Comparison of ENCODE assay signal across 8 cellular contexts in genomic region chr1:202410854-202411357, GRCh38.
A peak's percentile ranks its signal among the peaks of the same experiment; 100 is the strongest.
DNase-seq lines count a peak whose midpoint lies in the region; FAIRE-seq and TF ChIP-seq lines count a peak whose summit lies in the region.
"Not testable (repeated sequence)": the region's sequence is repeated elsewhere in the genome, so short reads cannot be mapped to it uniquely, and the experiment has no call there.

No MANE protein-coding gene starts in this region.

- not testable (repeated sequence) for H3K4me1 ChIP-seq in mesenchymal stem cell (ENCODE audit: control insufficient read depth, insufficient read depth, low read depth, low read length)
- peaks cover 6 to 18% (median 17%) of the 10 kb centered on the region in 3 donors for H3K4me1 ChIP-seq in skeletal muscle tissue (ENCODE audit: control insufficient read depth in 3 of 3, insufficient read depth in 3 of 3, low read length in 3 of 3)

- H3K27me3 ChIP-seq in WERI-Rb-1 (ENCODE audit: insufficient read depth, low read depth, severe bottlenecking); mesenchymal stem cell (ENCODE audit: control insufficient read depth in 1 of 2, insufficient read depth in 1 of 2, low read length in 2 of 2); skeletal muscle tissue (ENCODE audit: control insufficient read depth in 3 of 3, insufficient read depth in 3 of 3, low read length in 3 of 3): not testable (repeated sequence)

- H3K9ac ChIP-seq in mesenchymal stem cell (ENCODE audit: low read length) (peak overlapping the region; percentile 66), skeletal muscle tissue (ENCODE audit: low read depth in 1 of 3, low read length in 3 of 3) (peak overlapping the region; percentile 52 to 81 (median 74))

- not testable (repeated sequence) for H2BK120ac ChIP-seq in mesenchymal stem cell (ENCODE audit: low read depth, low read length)

- peak overlapping the region; percentile 93 for H3K27ac Mint-ChIP-seq in chondrocyte (ENCODE audit: unreplicated experiment)

- peak overlapping the region; percentile 31 for H3K4me3 Mint-ChIP-seq in chondrocyte (ENCODE audit: unreplicated experiment)

- WGBS in mesenchymal stem cell = 21% methylated on average over 3 of the region's 5 CpGs

- H2BK15ac ChIP-seq in mesenchymal stem cell (ENCODE audit: low read depth, poor library complexity, severe bottlenecking) = not testable (repeated sequence)

- H4K91ac ChIP-seq in mesenchymal stem cell (ENCODE audit: low read length) = not testable (repeated sequence)

- not testable (repeated sequence) for H2BK12ac ChIP-seq in mesenchymal stem cell (ENCODE audit: low read length in 2 of 2)

- not testable (repeated sequence) for TF ChIP-seq CTCF in WERI-Rb-1 (IDR thresholded peaks at IDR 0.05; ENCODE audit: low read depth, low read length); chondrocyte (IDR thresholded peaks at IDR 0.05)

- not testable (repeated sequence) for H3K36me3 ChIP-seq in WERI-Rb-1; mesenchymal stem cell (ENCODE audit: control insufficient read depth in 1 of 2, insufficient read depth in 2 of 2, low read depth in 1 of 2, low read length in 2 of 2); skeletal muscle tissue (ENCODE audit: control insufficient read depth in 3 of 3, insufficient read depth in 3 of 3, low read length in 3 of 3)

- TF ChIP-seq POLR2A in H54 (IDR thresholded peaks at IDR 0.05; ENCODE audit: low read depth, low read length) = not testable (repeated sequence)

- H3K79me1 ChIP-seq in mesenchymal stem cell (replicated peaks; ENCODE audit: low read length, poor library complexity, severe bottlenecking) = not testable (repeated sequence)

- not testable (repeated sequence) for H3K23ac ChIP-seq in mesenchymal stem cell (ENCODE audit: low read length in 2 of 2)

- H4K8ac ChIP-seq in mesenchymal stem cell (ENCODE audit: low read length) = not testable (repeated sequence)

- not testable (repeated sequence) for H3K18ac ChIP-seq in mesenchymal stem cell (ENCODE audit: low read depth in 1 of 2, low read length in 2 of 2)

- H3K4me1 Mint-ChIP-seq in chondrocyte (ENCODE audit: low read depth) = peaks cover 32% of the 10 kb centered on the region

- not testable (repeated sequence) for H3K9me3 ChIP-seq in WERI-Rb-1 (ENCODE audit: severe bottlenecking); mesenchymal stem cell (ENCODE audit: control insufficient read depth, low read length); skeletal muscle tissue (ENCODE audit: control insufficient read depth in 3 of 3, low read length in 3 of 3)

- not testable (repeated sequence) for H3K14ac ChIP-seq in mesenchymal stem cell (ENCODE audit: low read length in 2 of 2)

- H2AFZ ChIP-seq in mesenchymal stem cell (ENCODE audit: low read depth, low read length) = not testable (repeated sequence)

- H3K9me3 Mint-ChIP-seq in chondrocyte (ENCODE audit: low read depth) = not testable (repeated sequence)

- H3K4me3 ChIP-seq in WERI-Rb-1 (ENCODE audit: low read depth, low read length); mesenchymal stem cell (ENCODE audit: insufficient read depth in 1 of 2, low read depth in 1 of 2, low read length in 2 of 2): not testable (repeated sequence)
- H3K4me3 ChIP-seq in skeletal muscle tissue (ENCODE audit: low read length in 3 of 3) = peak overlapping the region in 1 of 3 donors; percentile 55

- not testable (repeated sequence) for H3K4me2 ChIP-seq in mesenchymal stem cell (ENCODE audit: low read length, poor library complexity, severe bottlenecking)

- not testable (repeated sequence) for H2BK5ac ChIP-seq in mesenchymal stem cell (ENCODE audit: low read depth, low read length, poor library complexity, severe bottlenecking)

- DNase-seq in AG20443 (ENCODE audit: low spot score) (peak; percentile 7), NCI-H1694 (lab: John Stamatoyannopoulos, UW) (peak; percentile 14), glomerular visceral epithelial cell (ENCODE audit: extremely low spot score) (peak; percentile 3), mesenchymal stem cell (peak; percentile 43)
- DNase-seq in H54 (ENCODE audit: insufficient read length, low spot score); WERI-Rb-1; chondrocyte (ENCODE audit: low spot score): not testable (repeated sequence)

- peak; percentile 92 for FAIRE-seq in H54 (lab: Jason Lieb, UNC)

- not testable (repeated sequence) for H3K27me3 Mint-ChIP-seq in chondrocyte (ENCODE audit: low read depth)

- not testable (repeated sequence) for H2AK5ac ChIP-seq in mesenchymal stem cell (ENCODE audit: low read length, severe bottlenecking)

- H3K4ac ChIP-seq in mesenchymal stem cell (ENCODE audit: low read depth in 1 of 2, low read length in 2 of 2) = not testable (repeated sequence)

- H3K27ac ChIP-seq in WERI-Rb-1 (peak overlapping the region; percentile 5; the same call in 1 of the 2 replicates), skeletal muscle tissue (ENCODE audit: low read depth, low read length) (peak overlapping the region; percentile 88)
- not testable (repeated sequence) for H3K27ac ChIP-seq in mesenchymal stem cell (ENCODE audit: low read length, poor library complexity, severe bottlenecking)

- not testable (repeated sequence) for H3K36me3 Mint-ChIP-seq in chondrocyte (ENCODE audit: low read depth)
